In the genomic region with DNA sequence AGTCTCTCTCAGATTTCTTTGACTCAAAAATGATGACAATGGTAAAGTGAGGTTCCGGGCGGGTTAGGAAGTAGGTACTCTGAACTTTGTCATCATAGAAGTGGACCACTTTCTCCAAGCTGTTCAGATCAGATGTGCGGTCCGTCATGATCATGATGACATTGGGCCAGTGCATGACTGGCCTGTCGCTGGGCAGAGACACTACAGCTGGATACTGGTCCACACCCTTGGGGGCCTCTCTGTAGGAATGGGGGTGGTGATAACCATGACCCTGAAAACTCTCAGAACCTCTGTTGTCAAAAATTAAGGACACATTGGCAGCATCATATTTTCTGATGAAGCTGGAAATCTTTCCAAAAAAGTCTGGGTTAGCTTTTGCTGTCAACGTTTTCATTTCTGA, we compare ENCODE assay signal across 29 cellular contexts.
"Had no signal": no experiment of that assay in that cellular context is flagged by ENCODE, and none has a peak within 500 bp of the region (broad histone marks: within the 10 kb centered on the region; RNA-seq: fewer than 3 reads in every experiment).

No MANE protein-coding gene starts in this region.

- H3K36me3 ChIP-seq: brain microvascular endothelial cell, cardiac muscle cell, colonic mucosa, SJSA1 had no signal

- H3K27me3 ChIP-seq: brain microvascular endothelial cell, cardiac muscle cell, colonic mucosa, SJSA1 had no signal

- ATAC-seq: Panc1, T-helper 17 cell, WTC11 had no signal

- H3K9me3 Mint-ChIP-seq: activated naive CD4-positive, alpha-beta T cell treated with anti-CD3 and anti-CD28 coated beads, Interleukin-2, amount 10 ng/mL, durations not matched to agents 7 days and 5 days; activated naive CD8-positive, alpha-beta T cell treated with anti-CD3 and anti-CD28 coated beads for 36 hours; activated T-helper 2 cell treated with anti-CD3 and anti-CD28 coated beads, Interferon-gamma antibody, Interleukin-2, Interleukin-4, amounts not matched to agents 10 μg/mL and 5 μg/mL and 100 μg/mL, durations not matched to agents 14 hours and 24 hours and 36 hours; WTC11 had no signal

- H3K4me1 ChIP-seq: colonic mucosa had no signal

- H3K4me3 Mint-ChIP-seq: activated naive CD4-positive, alpha-beta T cell treated with anti-CD3 and anti-CD28 coated beads, Interleukin-2, amount 10 ng/mL, durations not matched to agents 7 days and 5 days; activated naive CD8-positive, alpha-beta T cell treated with anti-CD3 and anti-CD28 coated beads for 36 hours; T-helper 17 cell; WTC11 had no signal

- H3K27me3 Mint-ChIP-seq: activated naive CD4-positive, alpha-beta T cell treated with anti-CD3 and anti-CD28 coated beads, Interleukin-2, amount 10 ng/mL, durations not matched to agents 7 days and 5 days; activated naive CD8-positive, alpha-beta T cell treated with anti-CD3 and anti-CD28 coated beads for 36 hours; T-helper 17 cell had no signal

- H3K4me3 ChIP-seq: cardiac muscle cell, colonic mucosa, SJSA1 had no signal

- H3K9me3 ChIP-seq: colonic mucosa, SJSA1 had no signal

- H3K27ac ChIP-seq: brain microvascular endothelial cell, cardiac muscle cell, colonic mucosa, SJSA1 had no signal

- H3K27ac Mint-ChIP-seq: activated naive CD4-positive, alpha-beta T cell treated with anti-CD3 and anti-CD28 coated beads, Interleukin-2, amount 10 ng/mL, durations not matched to agents 7 days and 5 days; activated naive CD8-positive, alpha-beta T cell treated with anti-CD3 and anti-CD28 coated beads for 36 hours; activated T-helper 2 cell treated with anti-CD3 and anti-CD28 coated beads, Interferon-gamma antibody, Interleukin-2, Interleukin-4, amounts not matched to agents 10 μg/mL and 5 μg/mL and 100 μg/mL, durations not matched to agents 14 hours and 24 hours and 36 hours; T-helper 17 cell; WTC11 had no signal

- DNase-seq: activated CD4-positive, alpha-beta T cell treated with anti-CD3 and anti-CD28 coated beads for 48 hours; activated CD4-positive, alpha-beta T cell treated with anti-CD3 and anti-CD28 coated beads, Interleukin-2, amount 50 U/mL, for 48 hours; activated CD4-positive, CD25-positive, alpha-beta regulatory T cell treated with anti-CD3 and anti-CD28 coated beads, Interleukin-2, amount 50 U/mL, for 72 hours; activated gamma-delta T cell treated with Interleukin-2 at 50 U/mL for 16 hours; activated naive CD4-positive, alpha-beta T cell treated with anti-CD3 and anti-CD28 coated beads, Interleukin-2, amount 10 ng/mL, durations not matched to agents 7 days and 5 days; activated naive CD8-positive, alpha-beta T cell treated with anti-CD3 and anti-CD28 coated beads for 36 hours; activated T-cell treated with anti-CD3 and anti-CD28 coated beads for 4 hours; activated T-cell treated with anti-CD3 and anti-CD28 coated beads, Interleukin-2, amount 50 U/mL, for 48 hours; brain microvascular endothelial cell; cerebellar nuclear complex; colonic mucosa; NCI-H1048; NCI-H1417; NCI-H1930; NCI-H2171; NCI-H226; NCI-H526; NCI-H774; NK-92 treated with Interleukin-12 subunit alpha and Interleukin-12 subunit beta, amount 100 ng/mL, for 24 hours; OCI-M1; RPMI8226; SHP77; T-helper 17 cell; T-helper 9 cell had no signal
